Comparison of ENCODE assay signal across 22 cellular contexts in the genomic region with DNA sequence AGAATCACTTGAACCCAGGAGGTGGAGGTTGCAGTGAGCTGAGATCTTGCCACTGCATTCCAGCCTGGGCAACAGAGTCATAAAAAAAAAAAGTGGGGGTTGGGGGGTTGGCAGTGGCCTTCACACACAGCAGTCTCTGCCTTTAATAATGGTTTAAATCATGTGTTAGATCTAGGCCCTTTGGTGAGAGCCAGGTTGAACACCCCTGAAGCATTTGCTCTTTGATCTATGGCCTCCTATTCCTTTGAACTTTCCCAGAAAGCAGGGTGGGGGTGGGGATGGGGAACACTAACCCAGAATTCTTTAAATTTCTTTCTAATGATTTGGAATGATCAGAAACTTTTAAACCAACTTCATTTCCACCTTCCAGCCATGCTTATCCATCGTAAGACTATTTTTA.
DNase-seq lines count a peak whose midpoint lies in the region; ATAC-seq, FAIRE-seq and TF ChIP-seq lines count a peak whose summit lies in the region.
"Had no signal": no experiment of that assay in that cellular context is flagged by ENCODE, and none has a peak within 500 bp of the region (broad histone marks: within the 10 kb centered on the region; RNA-seq: fewer than 3 reads in every experiment).

No MANE protein-coding gene starts in this region.

- H3K27ac ChIP-seq in HepG2 (ENCODE audit: extremely low read length, insufficient read depth, low read length) = no peak overlapping the region
- no peak overlapping the region for H3K27ac ChIP-seq in right lobe of liver
- H3K27ac ChIP-seq in H1 (ENCODE audit: low read depth, low read length) = no peak overlapping the region
- peak overlapping the region; percentile 64 for H3K27ac ChIP-seq in neural cell (ENCODE audit: low read length)
- H3K27ac ChIP-seq in MM.1S (ENCODE audit: low read length) = no peak overlapping the region
- H3K27ac ChIP-seq: 22Rv1, BLaER1, C4-2B had no signal

- CTCF ChIA-PET in HepG2 (lab: Yijun Ruan, JAX; ENCODE audit: low intra/inter-chr PET ratio, low total read pairs) (no interaction called here), H1 (lab: Charles Lee; ENCODE audit: partially characterized antibody) (no interaction called here)

- H3K56ac ChIP-seq in H1 (replicated peaks; ENCODE audit: insufficient read length, low read depth, low read length) = no peak overlapping the region

- H4K8ac ChIP-seq in H1 (ENCODE audit: extremely low read depth, insufficient read depth, low read length) = no peak overlapping the region

- H3K4me3 ChIP-seq in HepG2 (replicated peaks in 1 of 3; ENCODE audit: insufficient read depth in 1 of 3, low read depth in 2 of 3, low read length in 3 of 3) = no peak overlapping the region
- H3K4me3 ChIP-seq in right lobe of liver = no peak overlapping the region
- H3K4me3 ChIP-seq in H1 (ENCODE audit: extremely low read depth in 1 of 4, insufficient read depth in 2 of 4, low read depth in 3 of 4, low read length in 4 of 4) = no peak overlapping the region
- peak overlapping the region; percentile 13 for H3K4me3 ChIP-seq in neural cell (ENCODE audit: low read length)
- no peak overlapping the region for H3K4me3 ChIP-seq in MM.1S (ENCODE audit: low read length)
- H3K4me3 ChIP-seq: BLaER1 had no signal

- no peak overlapping the region for H2BK20ac ChIP-seq in H1 (ENCODE audit: low read length)

- H3K36me3 ChIP-seq in HepG2 (replicated peaks in 1 of 2; ENCODE audit: control insufficient read depth in 1 of 2, insufficient read depth in 2 of 2, low read length in 2 of 2) (no peaks in the 10 kb centered on the region), right lobe of liver (no peaks in the 10 kb centered on the region), H1 (ENCODE audit: control insufficient read depth in 2 of 4, insufficient read depth in 4 of 4, low read length in 3 of 4) (no peaks in the 10 kb centered on the region), neural cell (ENCODE audit: insufficient read depth, low read length) (no peaks in the 10 kb centered on the region), MM.1S (replicated peaks; ENCODE audit: insufficient read depth, low read length) (no peaks in the 10 kb centered on the region)
- H3K36me3 ChIP-seq: BLaER1 had no signal

- H3K4me1 ChIP-seq in HepG2 (ENCODE audit: insufficient read depth, low read length) (peaks cover 55% of the 10 kb centered on the region), right lobe of liver (no peaks in the 10 kb centered on the region), H1 (replicated peaks in 1 of 4; ENCODE audit: control insufficient read depth in 3 of 4, insufficient read depth in 4 of 4, low read length in 3 of 4) (no peaks in the 10 kb centered on the region), MM.1S (ENCODE audit: low read length) (no peaks in the 10 kb centered on the region)
- H3K4me1 ChIP-seq: BLaER1 had no signal

- 0 out of 2 replicates have a peak overlapping the region, but pooled peaks have one; percentile 17 for H2BK12ac ChIP-seq in H1 (ENCODE audit: low read depth, low read length)

- no peak overlapping the region for H2AK5ac ChIP-seq in H1 (ENCODE audit: low read depth, low read length)

- H3K14ac ChIP-seq in H1 (ENCODE audit: insufficient read length) = no peak overlapping the region

- FAIRE-seq in HepG2 (lab: Jason Lieb, UNC) = no peak
- no peak for FAIRE-seq in H1 (lab: Jason Lieb, UNC)
- FAIRE-seq: A204.1, D721Med, GM12891, GM18507 had no signal

- ATAC-seq in HepG2 (no peak), right lobe of liver (no peak), HG03432 (IDR thresholded peaks at IDR 0.05; ENCODE audit: unreplicated experiment) (no peak)
- ATAC-seq: CD8-positive, alpha-beta T cell had no signal

- WGBS in HepG2 (ENCODE audit: low lambda C conversion rate) = 62% methylated on average over 1 of the region's 1 CpG
- WGBS in right lobe of liver (ENCODE audit: insufficient coverage, low coverage, low lambda C conversion rate, missing lambda C conversion rate) = 73% methylated on average over 1 of the region's 1 CpG
- 100% methylated on average over 1 of the region's 1 CpG; no CpG with 5 or more reads in 1 of the 2 experiments for WGBS in H1 (ENCODE audit: extremely low coverage in 1 of 2, insufficient coverage in 1 of 2, insufficient read length in 1 of 2, insufficient replicate concordance in 2 of 2, low coverage in 1 of 2, low lambda C conversion rate in 2 of 2, missing lambda C conversion rate in 1 of 2), 2 experiments

- H3K79me2 ChIP-seq in HepG2 (ENCODE audit: insufficient read depth, low read length) = no peaks in the 10 kb centered on the region
- H3K79me2 ChIP-seq in H1 (ENCODE audit: control insufficient read depth in 1 of 2, insufficient read depth in 2 of 2, low read length in 2 of 2) = no peaks in the 10 kb centered on the region
- H3K79me2 ChIP-seq in neural cell (replicated peaks; ENCODE audit: insufficient read depth, low read length) = no peaks in the 10 kb centered on the region
- no peaks in the 10 kb centered on the region for H3K79me2 ChIP-seq in MM.1S (ENCODE audit: low read length)

- intact Hi-C loops in HepG2 (cut with micrococcal nuclease; ENCODE audit: unreplicated experiment) (no loop called here), right lobe of liver (cut with DNase I) (no loop called here)

- H3K9me2 ChIP-seq in neural cell (ENCODE audit: insufficient read depth, low read length) = no peaks in the 10 kb centered on the region
- no peaks in the 10 kb centered on the region for H3K9me2 ChIP-seq in MM.1S (replicated peaks; ENCODE audit: insufficient read depth, low read length)

- peaks cover 4% of the 10 kb centered on the region; the same call in 1 of the 2 replicates for H3K23me2 ChIP-seq in H1 (ENCODE audit: low read depth, low read length)

- no peaks in the 10 kb centered on the region for H3K9me3 ChIP-seq in HepG2 (ENCODE audit: low read length)
- no peaks in the 10 kb centered on the region for H3K9me3 ChIP-seq in right lobe of liver
- no peaks in the 10 kb centered on the region for H3K9me3 ChIP-seq in H1 (ENCODE audit: insufficient read depth in 2 of 2, low read depth in 1 of 2, low read length in 1 of 2)
- no peaks in the 10 kb centered on the region for H3K9me3 ChIP-seq in neural cell (ENCODE audit: low read length)
- no peaks in the 10 kb centered on the region for H3K9me3 ChIP-seq in MM.1S (replicated peaks; ENCODE audit: insufficient read depth, low read length)
- H3K9me3 ChIP-seq: BLaER1 had no signal

- H3K9ac ChIP-seq in HepG2 (ENCODE audit: insufficient read depth, low read depth, low read length) = no peak overlapping the region
- H3K9ac ChIP-seq in H1 (replicated peaks in 1 of 4; ENCODE audit: extremely low read depth in 1 of 4, low read depth in 3 of 4, low read length in 3 of 4) = no peak overlapping the region
- H3K9ac ChIP-seq in neural cell (ENCODE audit: low read length) = no peak overlapping the region
- H3K9ac ChIP-seq in MM.1S (ENCODE audit: low read length) = no peak overlapping the region
- H3K9ac ChIP-seq: BLaER1 had no signal

- no peak overlapping the region for H4K91ac ChIP-seq in H1 (replicated peaks; ENCODE audit: insufficient read length, low read length)

- TF ChIP-seq POLR2A in HepG2 (IDR thresholded peaks at IDR 0.05; ENCODE audit: insufficient read depth in 1 of 2, low read depth in 2 of 2, low read length in 2 of 2) = no peak
- TF ChIP-seq POLR2A in right lobe of liver (IDR thresholded peaks at IDR 0.05) = no peak
- TF ChIP-seq POLR2A in H1 (IDR thresholded peaks at IDR 0.05; ENCODE audit: control extremely low read depth in 1 of 2, low read depth in 2 of 2, low read length in 2 of 2) = no peak

- POLR2A ChIA-PET in HepG2 (lab: Yijun Ruan, JAX) = interaction anchor here (0.6 kb wide), 1 partner anchor 33 kb away, joined by 3 read pairs; no protein-coding TSS in a partner anchor
- POLR2A ChIA-PET in H1 (lab: Charles Lee; ENCODE audit: partially characterized antibody) = no interaction called here

- in situ Hi-C loops in HepG2 (cut with HindIII; ENCODE audit: extremely low pct_ligation_motif_present, low pct_unique_long_range_greater_than_20kb) = no loop called here

- DNase-seq in HepG2 (ENCODE audit: low spot score) (peak; percentile 28), right lobe of liver (no peak), H1 (ENCODE audit: low read depth in 1 of 2, low spot score in 2 of 2) (no peak), MM.1S (no peak)
- DNase-seq: CD4-positive, CD25-positive, alpha-beta regulatory T cell; CD8-positive, alpha-beta T cell; DMS 273 treated with DMSO at 0.1 percent for 48 hours; DMS79; EL; GF-D8; GOT3; H7; HCEC 1CT had no signal

- no peak overlapping the region for H2BK5ac ChIP-seq in H1 (ENCODE audit: low read depth, low read length)

- no peaks in the 10 kb centered on the region for H3F3A ChIP-seq in neural cell (ENCODE audit: insufficient read depth, low read length, poor library complexity, severe bottlenecking)
- no peaks in the 10 kb centered on the region for H3F3A ChIP-seq in MM.1S (ENCODE audit: insufficient read depth, low read length)

- H3K4ac ChIP-seq in H1 (replicated peaks; ENCODE audit: insufficient read length, low read depth, low read length) = no peak overlapping the region

- BruUV-seq in HepG2 (replicated peaks; lab: Mats Ljungman, UMichigan) = no TSS peak

- no peak for TF ChIP-seq RAD21 in HepG2 (CRISPR knock-in tag; IDR thresholded peaks at IDR 0.05)
- no peak for TF ChIP-seq RAD21 in H1 (IDR thresholded peaks at IDR 0.05 in 1 of 2, conservative IDR thresholded peaks at IDR 0.05 in 1 of 2; ENCODE audit: low read depth in 2 of 2, low read length in 2 of 2)
- TF ChIP-seq RAD21 in neural cell (conservative IDR thresholded peaks at IDR 0.05) = no peak

- no peaks in the 10 kb centered on the region for H3K27me3 ChIP-seq in HepG2 (ENCODE audit: control insufficient read depth in 1 of 2, insufficient read depth in 2 of 2, low read length in 2 of 2)
- no peaks in the 10 kb centered on the region for H3K27me3 ChIP-seq in right lobe of liver
- H3K27me3 ChIP-seq in H1 (replicated peaks in 1 of 4; ENCODE audit: control insufficient read depth in 3 of 4, extremely low read depth in 1 of 4, insufficient read depth in 3 of 4, low read length in 3 of 4) = no peaks in the 10 kb centered on the region; a peak in 1 of 7 replicates
- no peaks in the 10 kb centered on the region for H3K27me3 ChIP-seq in neural cell (ENCODE audit: insufficient read depth, low read depth, low read length)
- no peaks in the 10 kb centered on the region for H3K27me3 ChIP-seq in MM.1S (replicated peaks; ENCODE audit: insufficient read depth, low read length)
- H3K27me3 ChIP-seq: BLaER1 had no signal

- TF ChIP-seq CTCF in HepG2 (CRISPR knock-in tag; IDR thresholded peaks at IDR 0.05) = no peak
- no peak for TF ChIP-seq CTCF in right lobe of liver (IDR thresholded peaks at IDR 0.05)
- TF ChIP-seq CTCF in H1 (IDR thresholded peaks at IDR 0.05; ENCODE audit: control extremely low read depth in 1 of 3, insufficient read depth in 1 of 3, low read depth in 1 of 3, low read length in 3 of 3) = no peak
- TF ChIP-seq CTCF in neural cell (IDR thresholded peaks at IDR 0.05; ENCODE audit: poor library complexity, severe bottlenecking) = no peak
- no peak for TF ChIP-seq CTCF in MM.1S (IDR thresholded peaks at IDR 0.05; ENCODE audit: low read length)

- H2AFZ ChIP-seq in HepG2 (ENCODE audit: low read length) (no peak overlapping the region), H1 (ENCODE audit: low read length) (no peak overlapping the region), neural cell (ENCODE audit: low read depth, low read length) (no peak overlapping the region), MM.1S (ENCODE audit: low read length) (no peak overlapping the region)

- no peak overlapping the region for H2BK15ac ChIP-seq in H1 (ENCODE audit: low read length)

- 0 out of 4 replicates have a peak, but pooled peaks of 1 of the 2 experiments have one; percentile 29 for TF ChIP-seq EP300 in HepG2 (IDR thresholded peaks at IDR 0.05; ENCODE audit: low read depth in 2 of 2, low read length in 2 of 2)
- TF ChIP-seq EP300 in HepG2 (CRISPR knock-in tag; IDR thresholded peaks at IDR 0.05; ENCODE audit: borderline replicate concordance) = no peak
- no peak for TF ChIP-seq EP300 in H1 (IDR thresholded peaks at IDR 0.05; ENCODE audit: borderline replicate concordance in 1 of 2, low read depth in 2 of 2, low read length in 2 of 2)
- no peak for TF ChIP-seq EP300 in neural cell (conservative IDR thresholded peaks at IDR 0.05; ENCODE audit: poor library complexity, severe bottlenecking)

- no peak overlapping the region for H4K5ac ChIP-seq in H1 (ENCODE audit: insufficient read length, low read depth, low read length)

- H4K20me1 ChIP-seq in HepG2 (ENCODE audit: insufficient read depth, low read length) (no peaks in the 10 kb centered on the region), H1 (replicated peaks in 1 of 2; ENCODE audit: control insufficient read depth in 1 of 2, insufficient read depth in 2 of 2, low read length in 2 of 2) (peaks cover 0 to 5% of the 10 kb centered on the region in 2 experiments), neural cell (ENCODE audit: insufficient read depth) (no peaks in the 10 kb centered on the region), MM.1S (ENCODE audit: insufficient read depth, low read length) (no peaks in the 10 kb centered on the region)
- H4K20me1 ChIP-seq: BLaER1 had no signal

- no peak overlapping the region for H3K23ac ChIP-seq in H1 (ENCODE audit: insufficient read length)

- H3K79me1 ChIP-seq in H1 (ENCODE audit: low read depth, low read length) = no peaks in the 10 kb centered on the region

- H3K18ac ChIP-seq in H1 (ENCODE audit: extremely low read depth, low read length) = no peak overlapping the region

- H2BK120ac ChIP-seq in H1 (replicated peaks; ENCODE audit: low read depth, low read length) = no peak overlapping the region

- H3K4me2 ChIP-seq in HepG2 (ENCODE audit: low read depth, low read length) (peak overlapping the region; percentile 24), H1 (ENCODE audit: insufficient read depth in 1 of 2, low read depth in 2 of 2, low read length in 2 of 2) (no peak overlapping the region), neural cell (ENCODE audit: low read length) (peak overlapping the region; percentile 9), MM.1S (ENCODE audit: low read depth, low read length) (no peak overlapping the region)
- H3K4me2 ChIP-seq: BLaER1 had no signal

Comparison
In these comparisons a context has a peak if more than half of its experiments do, and no peak if none do; other contexts are left out.
1. H3K4me2 ChIP-seq: peak in HepG2 (single experiment) and neural cell (single experiment); none in H1 (0 of 2) and MM.1S (single experiment).